Comparison of ENCODE assay signal across 24 cellular contexts in genomic region chr5:150557507-150557872, GRCh38. TPM values are rescaled to one million over a fixed set of nuclear protein-coding genes. Genes with fewer than 3 reads are reported as not detected.
DNase-seq lines count a peak whose midpoint lies in the region; ATAC-seq and TF ChIP-seq lines count a peak whose summit lies in the region.
"Had no signal": no experiment of that assay in that cellular context is flagged by ENCODE, and none has a peak within 500 bp of the region (broad histone marks: within the 10 kb centered on the region; RNA-seq: fewer than 3 reads in every experiment).

No MANE protein-coding gene starts in this region.

- DNase-seq in cardiac muscle cell (ENCODE audit: low read depth in 1 of 2, low spot score in 1 of 2), result no peak
- DNase-seq in left cardiac atrium, result no peak
- DNase-seq in OCI-LY7 (ENCODE audit: low spot score), result no peak
- DNase-seq in myocyte (ENCODE audit: low read depth), result peak; percentile 46
- DNase-seq in tibial artery, result no peak
- no peak for DNase-seq in AG20443 (ENCODE audit: low spot score)
- no peak for DNase-seq in NCI-H187 treated with DMSO at 0.1 percent for 48 hours (lab: John Stamatoyannopoulos, UW)
- no peak for DNase-seq in ACHN
- DNase-seq: activated CD8-positive, alpha-beta memory T cell treated with anti-CD3 and anti-CD28 coated beads for 24 hours; activated naive CD4-positive, alpha-beta T cell treated with anti-CD3 and anti-CD28 coated beads, Interleukin-2, amount 10 ng/mL, durations not matched to agents 7 days and 5 days; activated T-cell treated with anti-CD3 and anti-CD28 coated beads, Interleukin-2, amount 50 U/mL, for 4 hours; cerebellar nuclear complex; effector CD4-positive, alpha-beta T cell; erythroblast; foreskin fibroblast; hippocampal formation; mucosa of descending colon; NCI-H1694 treated with DMSO at 0.1 percent for 48 hours; NCI-H748 treated with DMSO at 0.1 percent for 48 hours; OCI-M1; SHP77 treated with DMSO at 0.1 percent for 48 hours had no signal

- H3K4me2 ChIP-seq in OCI-LY7 (ENCODE audit: low read length), result peak overlapping the region; percentile 70
- H3K4me2 ChIP-seq: KMS-11, neural progenitor cell had no signal

- H2AFZ ChIP-seq in OCI-LY7 (ENCODE audit: low read length), result no peak overlapping the region
- H2AFZ ChIP-seq: neural progenitor cell had no signal

- CTCF ChIA-PET in OCI-LY7 (lab: Charles Lee; ENCODE audit: unreplicated experiment), result interaction anchor here (0.6 to 1.6 kb wide), 3 partner anchors 12 to 626 kb away, joined by 3 to 4 read pairs (median 3); no protein-coding TSS in a partner anchor

- intact Hi-C loops in left cardiac atrium (cut with DNase I), result loop anchor here in 1 of 2 donors (5.0 kb wide), 1 partner anchor 290 kb away; the partner anchor contains the start of gene IRGM
- intact Hi-C loops in OCI-LY7 (cut with micrococcal nuclease; ENCODE audit: unreplicated experiment), result loop anchor here (10.0 kb wide), 1 partner anchor 1723 kb away; no protein-coding TSS in a partner anchor
- intact Hi-C loops in tibial artery (cut with DNase I; ENCODE audit: low total_unique reads), result no loop called here

- no peaks in the 10 kb centered on the region for H3K9me2 ChIP-seq in OCI-LY7 (ENCODE audit: insufficient read depth, low read length)

- H3K27me3 ChIP-seq in cardiac muscle cell (no peaks in the 10 kb centered on the region), tibial artery (no peaks in the 10 kb centered on the region)
- H3K27me3 ChIP-seq: neural progenitor cell had no signal

- H3K4me1 ChIP-seq in cardiac muscle cell (ENCODE audit: low read depth), result no peaks in the 10 kb centered on the region
- peaks cover 27% of the 10 kb centered on the region for H3K4me1 ChIP-seq in OCI-LY7 (ENCODE audit: insufficient read depth, low read length, poor library complexity, severe bottlenecking)
- H3K4me1 ChIP-seq in tibial artery, result peaks cover 0 to 22% (median 8%) of the 10 kb centered on the region in 4 donors
- H3K4me1 ChIP-seq: neural progenitor cell had no signal

- peaks cover 22% of the 10 kb centered on the region for H3K36me3 ChIP-seq in cardiac muscle cell
- no peaks in the 10 kb centered on the region for H3K36me3 ChIP-seq in OCI-LY7 (ENCODE audit: insufficient read depth, low read length)
- peaks cover 19 to 51% (median 24%) of the 10 kb centered on the region in 3 donors for H3K36me3 ChIP-seq in tibial artery
- H3K36me3 ChIP-seq: neural progenitor cell had no signal

- H3K9me3 ChIP-seq in cardiac muscle cell (ENCODE audit: low read depth) (no peaks in the 10 kb centered on the region), OCI-LY7 (ENCODE audit: low read length) (no peaks in the 10 kb centered on the region), tibial artery (no peaks in the 10 kb centered on the region)
- H3K9me3 ChIP-seq: mucosa of descending colon had no signal

- TF ChIP-seq CTCF in cardiac muscle cell (IDR thresholded peaks at IDR 0.05; ENCODE audit: low read depth, low read length) (no peak), OCI-LY7 (conservative IDR thresholded peaks at IDR 0.05; ENCODE audit: low read length) (no peak), tibial artery (IDR thresholded peaks at IDR 0.05) (no peak)

- POLR2A ChIA-PET in OCI-LY7 (lab: Charles Lee), result interaction anchor here (0.6 to 1.8 kb wide), 8 partner anchors 9 to 208 kb away, joined by 3 to 6 read pairs (median 3); partner anchors contain the start of genes RBM22 and RPS14

- H3K4me3 ChIP-seq in cardiac muscle cell (no peak overlapping the region), OCI-LY7 (ENCODE audit: low read depth, low read length, poor library complexity, severe bottlenecking) (peak overlapping the region; percentile 16), tibial artery (no peak overlapping the region)
- H3K4me3 ChIP-seq: mucosa of descending colon, neural progenitor cell had no signal

- no peaks in the 10 kb centered on the region for H4K20me1 ChIP-seq in OCI-LY7 (ENCODE audit: insufficient read depth, low read length)

- no peak for ATAC-seq in left cardiac atrium
- ATAC-seq: activated T-cell treated with anti-CD3 and anti-CD28 coated beads, Interleukin-2, amount 50 U/mL, for 4 hours; HCT116; mucosa of descending colon had no signal

- BruUV-seq in OCI-LY7 (replicated peaks; lab: Mats Ljungman, UMichigan), result no TSS peak

- peak overlapping the region; percentile 60 for H3K27ac ChIP-seq in cardiac muscle cell
- H3K27ac ChIP-seq in OCI-LY7 (ENCODE audit: low read depth, low read length, poor library complexity, severe bottlenecking), result peak overlapping the region; percentile 42
- H3K27ac ChIP-seq in tibial artery, result peak overlapping the region; percentile 49 to 54
- H3K27ac ChIP-seq: KMS-11, neural progenitor cell had no signal

- in situ Hi-C loops in ACHN (cut with HindIII; ENCODE audit: low pct_ligation_motif_present, low pct_unique_long_range_greater_than_20kb, low sequenced_read_pairs), result no loop called here

- no peaks in the 10 kb centered on the region for H3K79me2 ChIP-seq in OCI-LY7 (ENCODE audit: insufficient read depth, low read depth, low read length)

RNA-seq across cellular contexts. Expression of gene NDST1, which starts 49.6 kb away (rescaled TPM):
- total RNA-seq in cardiac muscle cell, result 79.8 and 97.6 TPM in 2 replicates
- polyA plus RNA-seq in cardiac muscle cell, result 26.6 and 34.9 TPM in 2 replicates
- total RNA-seq in left cardiac atrium, result 10 to 100 TPM; 59.3 to 71.2 TPM
- total RNA-seq in OCI-LY7 (2014; rRNA removed; shearing (Covaris generic)), result 8.8 and 9.5 TPM in 2 replicates
- total RNA-seq in OCI-LY7 (2022), result 26.6 and 28.4 TPM in 2 replicates
- total RNA-seq in myocyte, result 73.7 and 105 TPM in 2 replicates
- 353 TPM for polyA plus RNA-seq in myocyte (2012)
